ENCODE assay signal across 16 cellular contexts in genomic region chr2:135299165-135299564, GRCh38.
A peak's percentile ranks its signal among the peaks of the same experiment; 100 is the strongest.
DNase-seq lines count a peak whose midpoint lies in the region; ATAC-seq and TF ChIP-seq lines count a peak whose summit lies in the region.
"Had no signal": no experiment of that assay in that cellular context is flagged by ENCODE, and none has a peak within 500 bp of the region (broad histone marks: within the 10 kb centered on the region; RNA-seq: fewer than 3 reads in every experiment).

No MANE protein-coding gene starts in this region.

- H3K27ac ChIP-seq in mammary epithelial cell (ENCODE audit: insufficient read depth, low read depth, low read length) = peak overlapping the region; percentile 31
- H3K27ac ChIP-seq in foreskin keratinocyte = no peak overlapping the region
- H3K27ac ChIP-seq: 22Rv1 had no signal

- H3K27me3 Mint-ChIP-seq in MCF 10A (ENCODE audit: insufficient read depth, unreplicated experiment) = no peaks in the 10 kb centered on the region
- H3K27me3 Mint-ChIP-seq in type B pancreatic cell = no peaks in the 10 kb centered on the region

- H3K9ac ChIP-seq in mammary epithelial cell (ENCODE audit: insufficient read depth, low read length) = no peak overlapping the region
- H3K9ac ChIP-seq: SK-N-SH had no signal

- no peak overlapping the region for H3K4me3 ChIP-seq in mammary epithelial cell (replicated peaks in 1 of 3; ENCODE audit: insufficient read depth in 1 of 3, low read depth in 2 of 3, low read length in 3 of 3)

- in situ Hi-C loops in mammary epithelial cell (cut with MboI; ENCODE audit: low sequenced_read_pairs in 2 of 2) = no loop called here

- 50% methylated on average over 2 of the region's 2 CpGs for WGBS in mammary epithelial cell (ENCODE audit: low coverage, missing lambda C conversion rate)

- TF ChIP-seq CTCF in mammary epithelial cell (conservative IDR thresholded peaks at IDR 0.05 in 1 of 2, IDR thresholded peaks at IDR 0.05 in 1 of 2; ENCODE audit: extremely low read depth in 1 of 2, insufficient read depth in 1 of 2, low read depth in 1 of 2, low read length in 2 of 2) = no peak
- TF ChIP-seq CTCF in MCF 10A (IDR thresholded peaks at IDR 0.05; ENCODE audit: unreplicated experiment) = no peak
- no peak for TF ChIP-seq CTCF in foreskin keratinocyte (conservative IDR thresholded peaks at IDR 0.05)
- TF ChIP-seq CTCF in type B pancreatic cell (conservative IDR thresholded peaks at IDR 0.05) = no peak

- DNase-seq in mammary epithelial cell (peak; percentile 39), MCF 10A (ENCODE audit: unreplicated experiment) (no peak), RPMI7951 (ENCODE audit: low read depth) (peak; percentile 42), foreskin keratinocyte (peak in 1 of 2 donors; percentile 48), activated gamma-delta T cell (lab: John Stamatoyannopoulos, UW) (no peak), type B pancreatic cell (ENCODE audit: extremely low spot score, unreplicated experiment) (no peak)
- DNase-seq: CD8-positive, alpha-beta T cell; DMS79 treated with DMSO at 0.1 percent for 48 hours; NCI-H187 treated with DMSO at 0.1 percent for 48 hours; NCI-H2171; NCI-H774; Right ventricle myocardium superior; SK-N-SH had no signal

- dilution Hi-C loops in mammary epithelial cell (cut with HindIII; ENCODE audit: low sequenced_read_pairs) = no loop called here

- H3K4me2 ChIP-seq in mammary epithelial cell (ENCODE audit: insufficient read depth, low read depth, low read length) = no peak overlapping the region
- H3K4me2 ChIP-seq: SK-N-SH had no signal

- no peak overlapping the region for H3K4me3 Mint-ChIP-seq in MCF 10A (ENCODE audit: unreplicated experiment)
- H3K4me3 Mint-ChIP-seq in type B pancreatic cell = no peak overlapping the region
- H3K4me3 Mint-ChIP-seq: CD8-positive, alpha-beta T cell had no signal

- no peaks in the 10 kb centered on the region for H3K36me3 ChIP-seq in mammary epithelial cell (ENCODE audit: insufficient read depth, low read length)

- H2AFZ ChIP-seq in mammary epithelial cell (ENCODE audit: low read depth, low read length) = no peak overlapping the region

- no peaks in the 10 kb centered on the region for H4K20me1 ChIP-seq in mammary epithelial cell (ENCODE audit: insufficient read depth, low read length)

- H3K27me3 ChIP-seq in mammary epithelial cell (ENCODE audit: insufficient read depth, low read length) (no peaks in the 10 kb centered on the region), foreskin keratinocyte (no peaks in the 10 kb centered on the region)

- intact Hi-C loops in mammary epithelial cell (cut with micrococcal nuclease) (no loop called here), MCF 10A (cut with micrococcal nuclease) (no loop called here)

- CTCF ChIA-PET in mammary epithelial cell (lab: Charles Lee; ENCODE audit: low non-redundant PET) (no interaction called here), MCF 10A (lab: Yijun Ruan, JAX) (no interaction called here)

- ATAC-seq in foreskin keratinocyte (peak; percentile 82), GM18870 (IDR thresholded peaks at IDR 0.05; ENCODE audit: unreplicated experiment) (no peak), GM18511 (IDR thresholded peaks at IDR 0.05; ENCODE audit: unreplicated experiment) (no peak)
- ATAC-seq: CD8-positive, alpha-beta T cell had no signal

- POLR2A ChIA-PET in MCF 10A (lab: Yijun Ruan, JAX) = no interaction called here

- H3K9me3 Mint-ChIP-seq in MCF 10A (ENCODE audit: unreplicated experiment) (peaks cover 14% of the 10 kb centered on the region), type B pancreatic cell (peaks cover 4% of the 10 kb centered on the region)

- BruUV-seq in mammary epithelial cell (replicated peaks; lab: Mats Ljungman, UMichigan) (no TSS peak), MCF 10A (replicated peaks; lab: Mats Ljungman, UMichigan) (no TSS peak)

- H3K4me1 Mint-ChIP-seq in MCF 10A (ENCODE audit: insufficient read depth, unreplicated experiment) (no peaks in the 10 kb centered on the region), type B pancreatic cell (ENCODE audit: unreplicated experiment) (no peaks in the 10 kb centered on the region)

- no peaks in the 10 kb centered on the region for H3K79me2 ChIP-seq in mammary epithelial cell (ENCODE audit: insufficient read depth, low read length)

- H3K9me3 ChIP-seq in mammary epithelial cell (replicated peaks; ENCODE audit: insufficient read depth, low read length) = no peaks in the 10 kb centered on the region
- H3K9me3 ChIP-seq: SK-N-SH had no signal

- no peak overlapping the region for H3K27ac Mint-ChIP-seq in MCF 10A (ENCODE audit: low read depth, unreplicated experiment)
- no peak overlapping the region for H3K27ac Mint-ChIP-seq in type B pancreatic cell
- H3K27ac Mint-ChIP-seq: CD8-positive, alpha-beta T cell had no signal

- H3K36me3 Mint-ChIP-seq in MCF 10A (ENCODE audit: insufficient read depth, unreplicated experiment) (no peaks in the 10 kb centered on the region), type B pancreatic cell (peaks cover 12% of the 10 kb centered on the region)

- H3K4me1 ChIP-seq in mammary epithelial cell (ENCODE audit: insufficient read depth, low read length) = peaks cover 24% of the 10 kb centered on the region
- H3K4me1 ChIP-seq in foreskin keratinocyte = peaks cover 15% of the 10 kb centered on the region

Comparison
In these comparisons a context has a peak if more than half of its experiments do, and no peak if none do; other contexts are left out.
1. DNase-seq: peak in mammary epithelial cell (single experiment) and RPMI7951 (single experiment); none in MCF 10A (single experiment), activated gamma-delta T cell (single experiment) and type B pancreatic cell (single experiment).